14 cellular contexts compared by ENCODE assay signal in genomic region chr2:10946394-10946793, GRCh38. TPM values are rescaled to one million over a fixed set of nuclear protein-coding genes. Genes with fewer than 3 reads are reported as not detected.
DNase-seq lines count a peak whose midpoint lies in the region; ATAC-seq and TF ChIP-seq lines count a peak whose summit lies in the region.
"Had no signal": no experiment of that assay in that cellular context is flagged by ENCODE, and none has a peak within 500 bp of the region (broad histone marks: within the 10 kb centered on the region; RNA-seq: fewer than 3 reads in every experiment).

No MANE protein-coding gene starts in this region.

- H3K36me3 Mint-ChIP-seq in osteocyte (ENCODE audit: unreplicated experiment), result no peaks in the 10 kb centered on the region
- H3K36me3 Mint-ChIP-seq: CD4-positive, CD25-positive, alpha-beta regulatory T cell had no signal

- intact Hi-C loops in posterior vena cava (cut with DNase I), result no loop called here

- peaks cover 12% of the 10 kb centered on the region for H3K27me3 ChIP-seq in foreskin keratinocyte
- H3K27me3 ChIP-seq: BLaER1 treated with 17β-estradiol and CSF1 and Interleukin-3, amounts not matched to agents 10 nM and 100 nM had no signal

- no peak overlapping the region for H3K4me3 Mint-ChIP-seq in osteocyte (ENCODE audit: unreplicated experiment)
- H3K4me3 Mint-ChIP-seq: CD4-positive, CD25-positive, alpha-beta regulatory T cell had no signal

- TF ChIP-seq CTCF in foreskin keratinocyte (conservative IDR thresholded peaks at IDR 0.05) (no peak), osteocyte (IDR thresholded peaks at IDR 0.05) (no peak)

- no peak overlapping the region for H3K27ac Mint-ChIP-seq in osteocyte (ENCODE audit: unreplicated experiment)
- H3K27ac Mint-ChIP-seq: CD4-positive, CD25-positive, alpha-beta regulatory T cell had no signal

- ATAC-seq in foreskin keratinocyte (no peak), GM19467 (IDR thresholded peaks at IDR 0.05; ENCODE audit: unreplicated experiment) (no peak)
- ATAC-seq: HepG2 had no signal

- H3K4me1 ChIP-seq in foreskin keratinocyte, result peaks cover 3% of the 10 kb centered on the region

- H3K4me1 Mint-ChIP-seq in osteocyte (ENCODE audit: unreplicated experiment), result peaks cover 19% of the 10 kb centered on the region
- H3K4me1 Mint-ChIP-seq: CD4-positive, CD25-positive, alpha-beta regulatory T cell had no signal

- peak overlapping the region; percentile 30 for H3K27ac ChIP-seq in foreskin keratinocyte
- H3K27ac ChIP-seq: BLaER1 treated with 17β-estradiol and CSF1 and Interleukin-3, amounts not matched to agents 10 nM and 100 nM had no signal

- DNase-seq in activated effector memory CD4-positive, alpha-beta T cell treated with anti-CD3 and anti-CD28 coated beads, Interleukin-2, amount 50 U/mL, for 16 hours, result peak; percentile 30
- DNase-seq in activated effector memory CD4-positive, alpha-beta T cell treated with Interleukin-2 at 50 U/mL for 16 hours, result no peak
- DNase-seq in foreskin keratinocyte (no peak), posterior vena cava (ENCODE audit: low spot score) (peak; percentile 68), occipital lobe (lab: John Stamatoyannopoulos, UW) (no peak), osteocyte (ENCODE audit: extremely low spot score, unreplicated experiment) (no peak)
- DNase-seq: 8988T; AML-193; CD4-positive, CD25-positive, alpha-beta regulatory T cell; DMS53; GF-D8 had no signal

- no peaks in the 10 kb centered on the region for H3K27me3 Mint-ChIP-seq in osteocyte (ENCODE audit: unreplicated experiment)

- no peaks in the 10 kb centered on the region for H3K9me3 Mint-ChIP-seq in osteocyte (ENCODE audit: unreplicated experiment)

RNA-seq across cellular contexts. Expression of gene KCNF1, which starts 34.7 kb away (rescaled TPM):
- total RNA-seq in foreskin keratinocyte, result 0.04 TPM in 1 of 2 replicates, not detected in the other
- 0.02 and 0.07 TPM in 2 replicates for polyA plus RNA-seq in foreskin keratinocyte
- total RNA-seq in posterior vena cava, result under 1 TPM; 0.19 to 0.29 TPM
- 13.3 TPM for total RNA-seq in occipital lobe
- total RNA-seq in osteocyte, result not detected in 2 replicates
- total RNA-seq: CD4-positive, CD25-positive, alpha-beta regulatory T cell had no signal
- polyA plus RNA-seq: CD4-positive, CD25-positive, alpha-beta regulatory T cell had no signal

Comparison
In these comparisons a context has a peak if more than half of its experiments do, and no peak if none do; other contexts are left out.
1. DNase-seq: peak in activated effector memory CD4-positive, alpha-beta T cell treated with anti-CD3 and anti-CD28 coated beads, Interleukin-2, amount 50 U/mL, for 16 hours (single experiment) and posterior vena cava (single experiment); none in activated effector memory CD4-positive, alpha-beta T cell treated with Interleukin-2 at 50 U/mL for 16 hours (single experiment), foreskin keratinocyte (0 of 2), occipital lobe (single experiment) and osteocyte (single experiment).
2. RNA of gene KCNF1, which starts 34.7 kb away (total RNA-seq): 13.3 TPM in occipital lobe (single experiment); 0.19 to 0.29 TPM in posterior vena cava, not detected in osteocyte and 0.04 TPM in foreskin keratinocyte; every median in the first group is over 10 times any median in the second.